In genomic region chr9:108683245-108683644, GRCh38 we compare ENCODE assay signal across 1 cellular context.
TF ChIP-seq lines count a peak whose summit lies in the region.

No MANE protein-coding gene starts in this region.

TF ChIP-seq in GM23338, 12 proteins besides CTCF, POLR2A, EP300 and RAD21 (continued from another document):
- TF ChIP-seq ZNF462 (CRISPR knock-in tag; IDR thresholded peaks at IDR 0.05): no peak
- no peak for TF ChIP-seq EZH2 (IDR thresholded peaks at IDR 0.05; ENCODE audit: low read depth, unreplicated experiment)
- no peak for TF ChIP-seq REST (IDR thresholded peaks at IDR 0.05; ENCODE audit: unreplicated experiment)
- no peak for TF ChIP-seq ZNF114 (CRISPR knock-in tag; IDR thresholded peaks at IDR 0.05)
- no peak for TF ChIP-seq POLR2AphosphoS5 (IDR thresholded peaks at IDR 0.05; ENCODE audit: low read depth)
- TF ChIP-seq NANOG (IDR thresholded peaks at IDR 0.05; ENCODE audit: borderline replicate concordance): no peak
- TF ChIP-seq ZNF331 (CRISPR knock-in tag; IDR thresholded peaks at IDR 0.05; ENCODE audit: low read depth): no peak
- no peak for TF ChIP-seq EZH2phosphoT487 (IDR thresholded peaks at IDR 0.05; ENCODE audit: unreplicated experiment)
- TF ChIP-seq JUNB (IDR thresholded peaks at IDR 0.05; ENCODE audit: unreplicated experiment): no peak
TF ChIP-seq in GM23338: peak in this region for 0.
